Comparison of ENCODE assay signal across 8 cellular contexts in the genomic region with DNA sequence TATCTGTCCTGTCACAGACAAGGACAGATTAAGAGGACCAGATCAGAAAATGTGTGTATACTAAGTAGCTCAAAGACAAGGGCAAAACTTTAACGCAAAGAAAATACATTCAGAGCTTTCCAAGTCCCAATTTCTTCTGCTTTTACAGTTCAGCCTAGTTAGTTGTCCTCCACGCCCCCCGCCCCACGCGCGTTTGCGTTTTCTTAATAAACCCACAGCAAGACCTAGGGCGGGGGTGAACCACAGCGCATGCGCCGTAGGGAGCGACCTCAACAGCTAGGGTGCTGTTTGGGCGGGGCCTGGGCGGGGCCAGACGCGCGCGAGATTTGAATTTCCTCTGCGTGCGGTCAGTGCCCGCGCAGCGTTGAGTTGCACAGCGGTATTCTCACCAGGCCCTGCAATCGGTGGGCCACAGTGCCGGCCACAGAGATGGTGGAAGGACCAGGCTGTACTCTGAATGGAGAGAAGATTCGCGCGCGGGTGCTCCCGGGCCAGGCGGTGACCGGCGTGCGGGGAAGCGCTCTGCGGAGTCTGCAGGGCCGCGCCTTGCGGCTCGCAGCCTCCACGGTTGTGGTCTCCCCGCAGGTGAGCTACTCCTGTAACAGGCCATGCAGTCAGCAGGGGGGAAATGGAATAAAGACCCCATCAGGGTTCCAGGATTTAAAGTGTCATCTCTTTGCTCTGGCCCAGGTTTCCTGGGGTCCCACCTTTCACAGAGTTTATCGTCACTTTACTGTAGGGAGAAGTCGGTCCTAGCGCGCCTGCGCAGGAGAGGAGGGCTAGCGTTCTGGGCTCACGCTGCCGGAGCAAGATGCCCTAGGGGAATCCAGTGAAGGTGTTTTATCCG. TPM values are rescaled to one million over a fixed set of nuclear protein-coding genes. Genes with fewer than 3 reads are reported as not detected.
A peak's percentile ranks its signal among the peaks of the same experiment; 100 is the strongest.
DNase-seq lines count a peak whose midpoint lies in the region; ATAC-seq lines count a peak whose summit lies in the region.

A gene with protein sequence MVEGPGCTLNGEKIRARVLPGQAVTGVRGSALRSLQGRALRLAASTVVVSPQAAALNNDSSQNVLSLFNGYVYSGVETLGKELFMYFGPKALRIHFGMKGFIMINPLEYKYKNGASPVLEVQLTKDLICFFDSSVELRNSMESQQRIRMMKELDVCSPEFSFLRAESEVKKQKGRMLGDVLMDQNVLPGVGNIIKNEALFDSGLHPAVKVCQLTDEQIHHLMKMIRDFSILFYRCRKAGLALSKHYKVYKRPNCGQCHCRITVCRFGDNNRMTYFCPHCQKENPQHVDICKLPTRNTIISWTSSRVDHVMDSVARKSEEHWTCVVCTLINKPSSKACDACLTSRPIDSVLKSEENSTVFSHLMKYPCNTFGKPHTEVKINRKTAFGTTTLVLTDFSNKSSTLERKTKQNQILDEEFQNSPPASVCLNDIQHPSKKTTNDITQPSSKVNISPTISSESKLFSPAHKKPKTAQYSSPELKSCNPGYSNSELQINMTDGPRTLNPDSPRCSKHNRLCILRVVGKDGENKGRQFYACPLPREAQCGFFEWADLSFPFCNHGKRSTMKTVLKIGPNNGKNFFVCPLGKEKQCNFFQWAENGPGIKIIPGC (plus strand): TSS at position 350 of the 847 bp plus-strand sequence. CDS start 80 bp downstream, at position 430.

- DNase-seq in DMS114 treated with DMSO at 0.1 percent for 48 hours (lab: John Stamatoyannopoulos, UW; ENCODE audit: unreplicated experiment) (peak; percentile 76), HuH-7.5 (ENCODE audit: low spot score) (peak; percentile 65), OCI-M1 (lab: John Stamatoyannopoulos, UW) (peak; percentile 98), activated T-cell treated with anti-CD3 and anti-CD28 coated beads for 24 hours (ENCODE audit: low read depth) (peak; percentile 92)
- DNase-seq in stimulated activated CD8-positive, alpha-beta memory T cell treated with anti-CD3 and anti-CD28 coated beads, Interleukin-7, amount 100 ng/mL, for 24 hours (ENCODE audit: low read depth), result peak; percentile 97

- ATAC-seq in GM21528 (IDR thresholded peaks at IDR 0.05; ENCODE audit: low FRiP score, unreplicated experiment) (peak; percentile 96), esophagus mucosa (peak; percentile 93)

- peak within 1 kb of the TSS; percentile 18 for H3K27ac ChIP-seq in muscle layer of duodenum (ENCODE audit: low read length)

- no peaks in the 10 kb centered on the region for H3K9me3 ChIP-seq in muscle layer of duodenum (ENCODE audit: control insufficient read depth in 1 of 2, low read length in 2 of 2)

- peaks cover 4 to 11% of the 10 kb centered on the region in 2 donors for H3K4me1 ChIP-seq in muscle layer of duodenum (ENCODE audit: control insufficient read depth in 1 of 2, insufficient read depth in 2 of 2, low read length in 2 of 2)

- no peaks in the 10 kb centered on the region for H3K27me3 ChIP-seq in muscle layer of duodenum (ENCODE audit: low read depth, low read length)

- H3K36me3 ChIP-seq in muscle layer of duodenum (ENCODE audit: control insufficient read depth in 1 of 2, insufficient read depth in 2 of 2, low read length in 2 of 2), result no peaks in the 10 kb centered on the region

- peak within 1 kb of the TSS; percentile 80 to 95 for H3K4me3 ChIP-seq in muscle layer of duodenum (ENCODE audit: low read depth in 1 of 2, low read length in 2 of 2)

RNA-seq across cellular contexts. Expression of the gene that starts here (rescaled TPM):
- total RNA-seq in esophagus mucosa, result 3.8 TPM

Comparison
In these comparisons a context has a peak if more than half of its experiments do, and no peak if none do; other contexts are left out.
1. Peak in every context shown above with its lines: DNase-seq, ATAC-seq, H3K4me3 ChIP-seq and H3K27ac ChIP-seq.